ENCODE assay signal across 8 cellular contexts in the genomic region with DNA sequence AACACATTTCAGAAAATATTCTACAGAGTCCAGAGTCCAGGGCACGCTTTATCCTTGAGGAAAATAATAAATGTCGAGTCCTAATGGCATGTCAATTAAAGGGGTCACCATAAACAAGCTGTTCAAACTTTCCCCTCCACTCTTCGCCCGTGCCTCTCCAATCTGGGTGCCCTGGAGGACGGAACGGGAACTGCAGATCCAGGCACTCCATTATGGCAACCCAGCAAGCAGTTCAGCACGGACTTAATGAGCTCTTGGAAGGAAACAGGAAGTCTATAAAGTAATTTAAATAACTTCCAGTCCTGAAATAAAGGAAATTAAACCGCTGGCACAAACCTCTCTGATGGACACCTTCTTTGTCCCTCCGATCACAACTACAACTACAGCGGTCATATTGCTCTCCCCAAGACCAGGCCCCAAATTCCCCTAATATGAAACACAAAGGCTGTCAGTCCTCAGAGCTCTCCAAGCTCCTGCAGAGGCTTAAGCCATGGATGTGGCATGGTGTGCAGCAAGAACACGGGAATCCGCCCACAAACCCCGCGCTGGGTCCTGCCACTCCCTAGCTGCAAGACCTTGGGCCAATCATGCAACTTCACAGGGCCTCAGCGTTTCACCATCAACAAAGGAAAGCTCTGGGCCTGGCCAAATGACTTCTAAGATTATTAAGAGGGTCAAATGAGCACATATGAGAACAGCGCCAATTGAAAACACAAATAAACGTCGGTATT. TPM values are rescaled to one million over a fixed set of nuclear protein-coding genes. Genes with fewer than 3 reads are reported as not detected.
A peak's percentile ranks its signal among the peaks of the same experiment; 100 is the strongest.
DNase-seq lines count a peak whose midpoint lies in the region; ATAC-seq and TF ChIP-seq lines count a peak whose summit lies in the region.

No MANE protein-coding gene starts in this region.

- TF ChIP-seq CTCF in AG09309 (IDR thresholded peaks at IDR 0.05; ENCODE audit: control insufficient read depth, insufficient read depth, low read depth, low read length, missing control alignments) = peak; percentile 38
- peak; percentile 62; the same call in 2 of the 3 replicates for TF ChIP-seq CTCF in GM12872 (IDR thresholded peaks at IDR 0.05; ENCODE audit: insufficient read depth, low read depth, low read length)
- TF ChIP-seq CTCF in RWPE1 (conservative IDR thresholded peaks at IDR 0.05; ENCODE audit: low read depth) = no peak; the same call in 1 of the 2 replicates

- CTCF ChIA-PET in RWPE1 (lab: Yijun Ruan, JAX) = interaction anchor here (0.6 to 1.5 kb wide), 5 partner anchors 9 to 58 kb away, joined by 3 to 8 read pairs (median 4); no protein-coding TSS in a partner anchor

- H3K27me3 ChIP-seq in right cardiac atrium (ENCODE audit: control insufficient read depth, insufficient read depth) = no peaks in the 10 kb centered on the region

- H3K4me3 ChIP-seq in AG09309 (ENCODE audit: control insufficient read depth, low read depth, low read length) (no peak overlapping the region), right cardiac atrium (ENCODE audit: low read length) (no peak overlapping the region)

- DNase-seq in AG09309 (ENCODE audit: low read depth) (no peak), RPMI8226 (peak; percentile 53), iPS-NIHi7 (ENCODE audit: extremely low spot score) (peak; percentile 71), RWPE1 (ENCODE audit: low spot score) (no peak), right cardiac atrium (no peak), nucleus accumbens (lab: John Stamatoyannopoulos, UW) (no peak)

- intact Hi-C loops in right cardiac atrium (cut with DNase I) = loop anchor here in 2 of 4 donors (5.0 to 10.0 kb wide), 2 partner anchors 37 to 59 kb away; no protein-coding TSS in a partner anchor

- no peaks in the 10 kb centered on the region for H3K9me3 ChIP-seq in right cardiac atrium (ENCODE audit: control insufficient read depth, low read length)

- ATAC-seq in GM21723 (IDR thresholded peaks at IDR 0.05; ENCODE audit: unreplicated experiment) = no peak
- ATAC-seq in right cardiac atrium = no peak

- H3K27ac ChIP-seq in RWPE1 = no peak overlapping the region; the same call in 1 of the 2 replicates
- H3K27ac ChIP-seq in right cardiac atrium (ENCODE audit: low read length) = no peak overlapping the region

- POLR2A ChIA-PET in RWPE1 (lab: Yijun Ruan, JAX; ENCODE audit: low non-redundant PET) = no interaction called here

- H3K4me1 ChIP-seq in right cardiac atrium (ENCODE audit: control insufficient read depth, insufficient read depth, low read length) = peaks cover 35% of the 10 kb centered on the region

- 76% methylated on average over 18 of the region's 18 CpGs for WGBS in right cardiac atrium

RNA-seq across cellular contexts. Expression of a gene that starts 52.6 kb away (rescaled TPM):
- 10 to 100 TPM in 2 of 4 donors, 1 to 10 TPM in 2; 9.1 to 18.2 (median 11.0) TPM for total RNA-seq in right cardiac atrium
- polyA plus RNA-seq in right cardiac atrium = 4.3 TPM

Comparison
In these comparisons a context has a peak if more than half of its experiments do, and no peak if none do; other contexts are left out.
1. DNase-seq: peak in RPMI8226 (single experiment) and iPS-NIHi7 (single experiment); none in AG09309 (single experiment), RWPE1 (single experiment), right cardiac atrium (0 of 3) and nucleus accumbens (0 of 56).